ENCODE assay signal across 7 cellular contexts in the genomic region with DNA sequence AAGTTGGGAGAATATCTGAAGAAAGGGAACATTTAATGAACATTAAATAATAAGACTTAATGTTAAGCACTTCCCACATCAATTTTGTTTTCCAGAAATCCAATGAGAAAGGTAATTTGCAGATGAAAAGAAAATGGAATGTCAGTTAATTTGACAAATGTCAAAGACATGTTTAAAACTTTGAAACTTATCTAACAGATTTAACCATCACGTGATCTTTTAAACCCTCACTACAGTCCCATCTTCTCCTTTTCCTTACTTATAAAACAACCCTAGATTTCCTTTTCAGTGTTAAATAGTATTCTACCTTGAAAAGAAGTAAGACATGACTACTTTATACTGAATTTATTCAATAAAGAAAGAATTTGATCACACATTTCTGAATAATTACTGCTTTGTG.
"Had no signal": no experiment of that assay in that cellular context is flagged by ENCODE, and none has a peak within 500 bp of the region (broad histone marks: within the 10 kb centered on the region; RNA-seq: fewer than 3 reads in every experiment).

No MANE protein-coding gene starts in this region.

- DNase-seq: GDM1, GF-D8 had no signal

- FAIRE-seq: G401.6, GM12891, GM12892, GM18507, GM19239 had no signal
